Comparison of ENCODE assay signal across 20 cellular contexts in genomic region chr20:56989516-56989915, GRCh38.
DNase-seq lines count a peak whose midpoint lies in the region; ATAC-seq, FAIRE-seq and TF ChIP-seq lines count a peak whose summit lies in the region.
"Had no signal": no experiment of that assay in that cellular context is flagged by ENCODE, and none has a peak within 500 bp of the region (broad histone marks: within the 10 kb centered on the region; RNA-seq: fewer than 3 reads in every experiment).

No MANE protein-coding gene starts in this region.

- H3K4me3 Mint-ChIP-seq in HFFc6 = no peak overlapping the region
- H3K4me3 Mint-ChIP-seq: CD4-positive, alpha-beta T cell had no signal

- FAIRE-seq in RCC 7860 (lab: Jason Lieb, UNC) = no peak
- no peak for FAIRE-seq in bronchial epithelial cell (lab: Jason Lieb, UNC)
- peak; percentile 40 for FAIRE-seq in urothelium cell line (lab: Jason Lieb, UNC)
- FAIRE-seq: G401.6, GM18507, H1 had no signal

- no peak overlapping the region for H3K27ac Mint-ChIP-seq in HFFc6
- H3K27ac Mint-ChIP-seq: CD4-positive, alpha-beta T cell had no signal

- intact Hi-C loops in posterior vena cava (cut with DNase I) = no loop called here

- peaks cover 13% of the 10 kb centered on the region for H3K27me3 Mint-ChIP-seq in HFFc6 (ENCODE audit: insufficient read depth)

- peaks cover 6% of the 10 kb centered on the region; the same call in 1 of the 2 replicates for H3K9me3 Mint-ChIP-seq in HFFc6

- POLR2A ChIA-PET in GM10248 (lab: Yijun Ruan, JAX) = no interaction called here

- H3K4me3 ChIP-seq in bronchial epithelial cell (ENCODE audit: low read depth, low read length) = no peak overlapping the region
- H3K4me3 ChIP-seq: BLaER1 had no signal

- H3K36me3 Mint-ChIP-seq in HFFc6 (ENCODE audit: low read depth) = no peaks in the 10 kb centered on the region

- no peaks in the 10 kb centered on the region for H3K36me3 ChIP-seq in bronchial epithelial cell (ENCODE audit: control insufficient read depth, insufficient read depth, low read length)
- H3K36me3 ChIP-seq: BLaER1 had no signal

- no peak for ATAC-seq in GM19023 (IDR thresholded peaks at IDR 0.05; ENCODE audit: unreplicated experiment)

- CTCF ChIA-PET in GM10248 (lab: Yijun Ruan, JAX) = interaction anchor here (1.6 kb wide), 1 partner anchor 11 kb away, joined by 3 read pairs; no protein-coding TSS in a partner anchor

- TF ChIP-seq CTCF in HFFc6 (IDR thresholded peaks at IDR 0.05) = no peak
- TF ChIP-seq CTCF in bronchial epithelial cell (IDR thresholded peaks at IDR 0.05; ENCODE audit: insufficient read depth, low read length, severe bottlenecking) = no peak
- TF ChIP-seq CTCF in GM10248 (IDR thresholded peaks at IDR 0.05; ENCODE audit: control extremely low read depth, extremely low read depth, low read depth, missing control alignments) = no peak

- H3K27me3 ChIP-seq in bronchial epithelial cell (ENCODE audit: control insufficient read depth, insufficient read depth, low read length) = no peaks in the 10 kb centered on the region
- H3K27me3 ChIP-seq: BLaER1 had no signal

- DNase-seq in HFFc6 = peak; percentile 7
- peak; percentile 50 for DNase-seq in RCC 7860 (ENCODE audit: low spot score)
- DNase-seq in bronchial epithelial cell (ENCODE audit: low read depth) = peak; percentile 21
- DNase-seq in urothelium cell line (ENCODE audit: low spot score) = no peak
- DNase-seq in GM10248 (ENCODE audit: extremely low spot score) = no peak
- no peak for DNase-seq in posterior vena cava (ENCODE audit: low spot score)
- DNase-seq: CD4-positive, alpha-beta T cell; COR-L47; DMS79 treated with DMSO at 0.1 percent for 48 hours; NCI-H1092; NCI-H1436; NCI-H187 treated with DMSO at 0.1 percent for 48 hours; NCI-H2227 treated with DMSO at 0.1 percent for 48 hours; NCI-H510A; Right ventricle myocardium superior had no signal

- peaks cover 29% of the 10 kb centered on the region for H3K4me1 Mint-ChIP-seq in HFFc6 (ENCODE audit: low read depth)

Comparison
In these comparisons a context has a peak if more than half of its experiments do, and no peak if none do; other contexts are left out.
1. DNase-seq: peak in HFFc6 (single experiment), RCC 7860 (single experiment) and bronchial epithelial cell (single experiment); none in urothelium cell line (single experiment), GM10248 (single experiment) and posterior vena cava (single experiment).